ENCODE assay signal across 8 cellular contexts in the genomic region with DNA sequence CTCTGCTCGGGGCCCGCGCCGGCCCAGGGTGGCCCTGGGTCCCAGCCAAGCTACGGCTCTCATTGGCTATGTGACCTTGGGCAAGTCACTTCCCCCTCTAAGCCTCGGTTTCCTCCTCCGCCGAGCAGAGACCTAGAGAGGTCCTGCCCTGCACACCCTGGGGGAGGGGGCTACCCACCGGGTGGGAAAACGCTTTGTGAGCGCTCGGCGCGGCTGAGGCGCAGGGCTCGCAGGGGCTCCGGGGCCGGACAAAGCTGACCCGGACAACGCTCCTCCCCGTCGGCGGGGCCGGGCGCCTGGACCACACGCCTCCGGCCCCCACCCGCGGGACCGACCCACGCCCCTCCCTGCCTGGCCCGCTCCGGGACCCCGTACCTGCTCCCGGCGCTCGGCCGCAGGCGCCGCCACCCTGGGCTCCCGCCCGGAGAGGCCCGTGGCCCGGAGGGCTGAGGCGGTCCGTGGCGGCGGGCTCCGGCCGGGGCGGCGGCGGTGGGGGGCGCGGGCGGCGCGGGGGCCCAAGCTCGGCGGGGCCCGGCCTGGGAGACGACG.
DNase-seq lines count a peak whose midpoint lies in the region; ATAC-seq and TF ChIP-seq lines count a peak whose summit lies in the region.

No MANE protein-coding gene starts in this region.

- H3K27me3 Mint-ChIP-seq in mesothelial cell of epicardium (ENCODE audit: low read depth) = no peaks in the 10 kb centered on the region
- no peaks in the 10 kb centered on the region for H3K27me3 Mint-ChIP-seq in stimulated activated memory B cell treated with anti-CD40 and anti-IgM and Interleukin-4, amounts not matched to agents 10 μg/mL and 1 μg/mL and 100 μg/mL, for 72 hours

- no peak for TF ChIP-seq CTCF in mesothelial cell of epicardium (IDR thresholded peaks at IDR 0.05; ENCODE audit: unreplicated experiment)

- H3K36me3 ChIP-seq in KOPT-K1 (ENCODE audit: insufficient read depth, low read length) = peaks cover 7% of the 10 kb centered on the region; the same call in 1 of the 2 replicates

- DNase-seq in GF-D8 (lab: John Stamatoyannopoulos, UW) (peak; percentile 60), mesothelial cell of epicardium (ENCODE audit: low spot score in 2 of 2, unreplicated experiment in 2 of 2) (peak; percentile 21 to 61), NCI-H446 (lab: John Stamatoyannopoulos, UW) (no peak)
- DNase-seq in activated CD4-positive, alpha-beta T cell treated with anti-CD3 and anti-CD28 coated beads for 48 hours = peak; percentile 70
- DNase-seq in effector CD4-positive, alpha-beta T cell = peak; percentile 41

- no peaks in the 10 kb centered on the region for H3K9me3 Mint-ChIP-seq in mesothelial cell of epicardium
- H3K9me3 Mint-ChIP-seq in stimulated activated memory B cell treated with anti-CD40 and anti-IgM and Interleukin-4, amounts not matched to agents 10 μg/mL and 1 μg/mL and 100 μg/mL, for 72 hours = no peaks in the 10 kb centered on the region

- H3K9me3 ChIP-seq in KOPT-K1 (ENCODE audit: insufficient read depth, low read length, poor library complexity, severe bottlenecking) = no peaks in the 10 kb centered on the region

- H3K36me3 Mint-ChIP-seq in mesothelial cell of epicardium = no peaks in the 10 kb centered on the region
- no peaks in the 10 kb centered on the region for H3K36me3 Mint-ChIP-seq in stimulated activated memory B cell treated with anti-CD40 and anti-IgM and Interleukin-4, amounts not matched to agents 10 μg/mL and 1 μg/mL and 100 μg/mL, for 72 hours

- peak; percentile 44 for ATAC-seq in GM21737 (IDR thresholded peaks at IDR 0.05; ENCODE audit: unreplicated experiment)
- peak; percentile 72 for ATAC-seq in stimulated activated memory B cell treated with anti-CD40 and anti-IgM and Interleukin-4, amounts not matched to agents 10 μg/mL and 1 μg/mL and 100 μg/mL, for 72 hours

- H3K4me1 Mint-ChIP-seq in mesothelial cell of epicardium = peaks cover 39% of the 10 kb centered on the region
- H3K4me1 Mint-ChIP-seq in stimulated activated memory B cell treated with anti-CD40 and anti-IgM and Interleukin-4, amounts not matched to agents 10 μg/mL and 1 μg/mL and 100 μg/mL, for 72 hours = peaks cover 50% of the 10 kb centered on the region

- H3K27ac Mint-ChIP-seq in mesothelial cell of epicardium = peak overlapping the region; percentile 81
- peak overlapping the region; percentile 62 for H3K27ac Mint-ChIP-seq in stimulated activated memory B cell treated with anti-CD40 and anti-IgM and Interleukin-4, amounts not matched to agents 10 μg/mL and 1 μg/mL and 100 μg/mL, for 72 hours

- peak overlapping the region; percentile 85 for H3K27ac ChIP-seq in KOPT-K1 (ENCODE audit: low read depth, low read length, poor library complexity, severe bottlenecking)

- H3K4me3 Mint-ChIP-seq in mesothelial cell of epicardium = peak overlapping the region; percentile 85
- H3K4me3 Mint-ChIP-seq in stimulated activated memory B cell treated with anti-CD40 and anti-IgM and Interleukin-4, amounts not matched to agents 10 μg/mL and 1 μg/mL and 100 μg/mL, for 72 hours = peak overlapping the region; percentile 83

Comparison
In these comparisons a context has a peak if more than half of its experiments do, and no peak if none do; other contexts are left out.
1. DNase-seq: peak in GF-D8 (single experiment), activated CD4-positive, alpha-beta T cell treated with anti-CD3 and anti-CD28 coated beads for 48 hours (single experiment), effector CD4-positive, alpha-beta T cell (single experiment) and mesothelial cell of epicardium (2 of 2); none in NCI-H446 (0 of 2).